ENCODE assay signal across 20 cellular contexts in genomic region chr3:176850498-176850897, GRCh38.
DNase-seq lines count a peak whose midpoint lies in the region; ATAC-seq, FAIRE-seq and TF ChIP-seq lines count a peak whose summit lies in the region.
"Had no signal": no experiment of that assay in that cellular context is flagged by ENCODE, and none has a peak within 500 bp of the region (broad histone marks: within the 10 kb centered on the region; RNA-seq: fewer than 3 reads in every experiment).

No MANE protein-coding gene starts in this region.

- no peak overlapping the region for H3K27ac ChIP-seq in WERI-Rb-1

- no peak for TF ChIP-seq CTCF in BE2C (IDR thresholded peaks at IDR 0.05; ENCODE audit: low read depth, low read length)
- no peak for TF ChIP-seq CTCF in D721Med (IDR thresholded peaks at IDR 0.05; ENCODE audit: insufficient read depth, missing control alignments)
- TF ChIP-seq CTCF in WERI-Rb-1 (IDR thresholded peaks at IDR 0.05; ENCODE audit: low read depth, low read length): no peak

- peaks cover 9% of the 10 kb centered on the region for H3K4me1 ChIP-seq in BE2C

- H3K9me3 ChIP-seq in BE2C (no peaks in the 10 kb centered on the region), WERI-Rb-1 (ENCODE audit: severe bottlenecking) (no peaks in the 10 kb centered on the region)

- H3K36me3 ChIP-seq in BE2C: no peaks in the 10 kb centered on the region
- H3K36me3 ChIP-seq in WERI-Rb-1: no peaks in the 10 kb centered on the region

- H3K27me3 ChIP-seq in BE2C (no peaks in the 10 kb centered on the region), WERI-Rb-1 (ENCODE audit: insufficient read depth, low read depth, severe bottlenecking) (no peaks in the 10 kb centered on the region)

- H3K4me3 ChIP-seq in BE2C (ENCODE audit: low read depth, low read length): 0 out of 2 replicates have a peak overlapping the region, but pooled peaks have one; percentile 2
- no peak overlapping the region for H3K4me3 ChIP-seq in WERI-Rb-1 (ENCODE audit: low read depth, low read length)

- peak; percentile 81 for FAIRE-seq in D721Med (lab: Jason Lieb, UNC)
- FAIRE-seq: GM12892, HTR-8/SVneo had no signal

- DNase-seq in BE2C (peak; percentile 33), D721Med (ENCODE audit: insufficient read length, low spot score) (no peak), WERI-Rb-1 (peak; percentile 92), retina (peak; percentile 4)
- DNase-seq: C1 segment of cervical spinal cord; CD4-positive, CD25-positive, alpha-beta regulatory T cell; CD8-positive, alpha-beta memory T cell; COR-L47; DMS153; DMS79; GDM1; GOT3; H7; HFFc6; IMR-90 had no signal

- ATAC-seq in GM21390 (IDR thresholded peaks at IDR 0.05; ENCODE audit: unreplicated experiment) (no peak), esophagus mucosa (no peak)
- ATAC-seq: HCT116 had no signal
